1 cellular context compared by ENCODE assay signal in genomic region chr7:471866-472639, GRCh38.
TF ChIP-seq lines count a peak whose summit lies in the region.

No MANE protein-coding gene starts in this region.

TF ChIP-seq in HEK293, 187 proteins besides CTCF, POLR2A, EP300 and RAD21 (continued from another document):
- TF ChIP-seq ZNF792 (tag by site-specific recombination; IDR thresholded peaks at IDR 0.05) (no peak), REST (tag by site-specific recombination; IDR thresholded peaks at IDR 0.05) (no peak), ZNF350 (tag by site-specific recombination; IDR thresholded peaks at IDR 0.05) (no peak), ZNF23 (tag by site-specific recombination; IDR thresholded peaks at IDR 0.05; ENCODE audit: borderline replicate concordance) (no peak), ZNF184 (tag by site-specific recombination; IDR thresholded peaks at IDR 0.05) (no peak), ZNF776 (tag by site-specific recombination; IDR thresholded peaks at IDR 0.05; ENCODE audit: borderline replicate concordance) (no peak), ZBTB10 (tag by site-specific recombination; IDR thresholded peaks at IDR 0.05) (no peak), ZNF664 (tag by site-specific recombination; IDR thresholded peaks at IDR 0.05) (no peak), KLF16 (tag by site-specific recombination; IDR thresholded peaks at IDR 0.05) (no peak), KLF10 (tag by site-specific recombination; IDR thresholded peaks at IDR 0.05) (no peak), SP3 (tag by site-specific recombination; IDR thresholded peaks at IDR 0.05) (no peak), ZNF548 (tag by site-specific recombination; IDR thresholded peaks at IDR 0.05) (no peak), ZNF707 (tag by site-specific recombination; IDR thresholded peaks at IDR 0.05) (no peak), ZNF169 (tag by site-specific recombination; IDR thresholded peaks at IDR 0.05) (no peak), ZSCAN5A (tag by site-specific recombination; IDR thresholded peaks at IDR 0.05) (no peak), ZNF843 (tag by site-specific recombination; IDR thresholded peaks at IDR 0.05) (peak; percentile 39; the same call in 1 of the 2 replicates), YY2 (tag by site-specific recombination; IDR thresholded peaks at IDR 0.05) (no peak), ZNF404 (tag by site-specific recombination; IDR thresholded peaks at IDR 0.05) (no peak), ZNF138 (tag by site-specific recombination; IDR thresholded peaks at IDR 0.05; ENCODE audit: borderline replicate concordance) (no peak), ZSCAN23 (tag by site-specific recombination; IDR thresholded peaks at IDR 0.05) (no peak), ZNF37A (tag by site-specific recombination; IDR thresholded peaks at IDR 0.05) (no peak), ZEB2 (tag by site-specific recombination; IDR thresholded peaks at IDR 0.05) (no peak)
- TF ChIP-seq, protein P1, sequence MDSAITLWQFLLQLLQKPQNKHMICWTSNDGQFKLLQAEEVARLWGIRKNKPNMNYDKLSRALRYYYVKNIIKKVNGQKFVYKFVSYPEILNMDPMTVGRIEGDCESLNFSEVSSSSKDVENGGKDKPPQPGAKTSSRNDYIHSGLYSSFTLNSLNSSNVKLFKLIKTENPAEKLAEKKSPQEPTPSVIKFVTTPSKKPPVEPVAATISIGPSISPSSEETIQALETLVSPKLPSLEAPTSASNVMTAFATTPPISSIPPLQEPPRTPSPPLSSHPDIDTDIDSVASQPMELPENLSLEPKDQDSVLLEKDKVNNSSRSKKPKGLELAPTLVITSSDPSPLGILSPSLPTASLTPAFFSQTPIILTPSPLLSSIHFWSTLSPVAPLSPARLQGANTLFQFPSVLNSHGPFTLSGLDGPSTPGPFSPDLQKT (IDR thresholded peaks at IDR 0.05; ENCODE audit: borderline replicate concordance, low read depth, low read length), result no peak
- TF ChIP-seq, protein P2, sequence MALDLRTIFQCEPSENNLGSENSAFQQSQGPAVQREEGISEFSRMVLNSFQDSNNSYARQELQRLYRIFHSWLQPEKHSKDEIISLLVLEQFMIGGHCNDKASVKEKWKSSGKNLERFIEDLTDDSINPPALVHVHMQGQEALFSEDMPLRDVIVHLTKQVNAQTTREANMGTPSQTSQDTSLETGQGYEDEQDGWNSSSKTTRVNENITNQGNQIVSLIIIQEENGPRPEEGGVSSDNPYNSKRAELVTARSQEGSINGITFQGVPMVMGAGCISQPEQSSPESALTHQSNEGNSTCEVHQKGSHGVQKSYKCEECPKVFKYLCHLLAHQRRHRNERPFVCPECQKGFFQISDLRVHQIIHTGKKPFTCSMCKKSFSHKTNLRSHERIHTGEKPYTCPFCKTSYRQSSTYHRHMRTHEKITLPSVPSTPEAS (tag by site-specific recombination; IDR thresholded peaks at IDR 0.05), result no peak
- TF ChIP-seq, protein P3, sequence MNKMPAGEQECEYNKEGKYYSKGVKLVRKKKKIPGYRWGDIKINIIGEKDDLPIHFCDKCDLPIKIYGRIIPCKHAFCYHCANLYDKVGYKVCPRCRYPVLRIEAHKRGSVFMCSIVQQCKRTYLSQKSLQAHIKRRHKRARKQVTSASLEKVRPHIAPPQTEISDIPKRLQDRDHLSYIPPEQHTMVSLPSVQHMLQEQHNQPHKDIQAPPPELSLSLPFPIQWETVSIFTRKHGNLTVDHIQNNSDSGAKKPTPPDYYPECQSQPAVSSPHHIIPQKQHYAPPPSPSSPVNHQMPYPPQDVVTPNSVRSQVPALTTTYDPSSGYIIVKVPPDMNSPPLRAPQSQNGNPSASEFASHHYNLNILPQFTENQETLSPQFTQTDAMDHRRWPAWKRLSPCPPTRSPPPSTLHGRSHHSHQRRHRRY (tag by site-specific recombination; IDR thresholded peaks at IDR 0.05), result no peak
- TF ChIP-seq, protein P4, sequence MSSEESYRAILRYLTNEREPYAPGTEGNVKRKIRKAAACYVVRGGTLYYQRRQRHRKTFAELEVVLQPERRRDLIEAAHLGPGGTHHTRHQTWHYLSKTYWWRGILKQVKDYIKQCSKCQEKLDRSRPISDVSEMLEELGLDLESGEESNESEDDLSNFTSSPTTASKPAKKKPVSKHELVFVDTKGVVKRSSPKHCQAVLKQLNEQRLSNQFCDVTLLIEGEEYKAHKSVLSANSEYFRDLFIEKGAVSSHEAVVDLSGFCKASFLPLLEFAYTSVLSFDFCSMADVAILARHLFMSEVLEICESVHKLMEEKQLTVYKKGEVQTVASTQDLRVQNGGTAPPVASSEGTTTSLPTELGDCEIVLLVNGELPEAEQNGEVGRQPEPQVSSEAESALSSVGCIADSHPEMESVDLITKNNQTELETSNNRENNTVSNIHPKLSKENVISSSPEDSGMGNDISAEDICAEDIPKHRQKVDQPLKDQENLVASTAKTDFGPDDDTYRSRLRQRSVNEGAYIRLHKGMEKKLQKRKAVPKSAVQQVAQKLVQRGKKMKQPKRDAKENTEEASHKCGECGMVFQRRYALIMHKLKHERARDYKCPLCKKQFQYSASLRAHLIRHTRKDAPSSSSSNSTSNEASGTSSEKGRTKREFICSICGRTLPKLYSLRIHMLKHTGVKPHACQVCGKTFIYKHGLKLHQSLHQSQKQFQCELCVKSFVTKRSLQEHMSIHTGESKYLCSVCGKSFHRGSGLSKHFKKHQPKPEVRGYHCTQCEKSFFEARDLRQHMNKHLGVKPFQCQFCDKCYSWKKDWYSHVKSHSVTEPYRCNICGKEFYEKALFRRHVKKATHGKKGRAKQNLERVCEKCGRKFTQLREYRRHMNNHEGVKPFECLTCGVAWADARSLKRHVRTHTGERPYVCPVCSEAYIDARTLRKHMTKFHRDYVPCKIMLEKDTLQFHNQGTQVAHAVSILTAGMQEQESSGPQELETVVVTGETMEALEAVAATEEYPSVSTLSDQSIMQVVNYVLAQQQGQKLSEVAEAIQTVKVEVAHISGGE (tag by site-specific recombination; conservative IDR thresholded peaks at IDR 0.05; ENCODE audit: low read depth), result no peak
- TF ChIP-seq, protein P5, sequence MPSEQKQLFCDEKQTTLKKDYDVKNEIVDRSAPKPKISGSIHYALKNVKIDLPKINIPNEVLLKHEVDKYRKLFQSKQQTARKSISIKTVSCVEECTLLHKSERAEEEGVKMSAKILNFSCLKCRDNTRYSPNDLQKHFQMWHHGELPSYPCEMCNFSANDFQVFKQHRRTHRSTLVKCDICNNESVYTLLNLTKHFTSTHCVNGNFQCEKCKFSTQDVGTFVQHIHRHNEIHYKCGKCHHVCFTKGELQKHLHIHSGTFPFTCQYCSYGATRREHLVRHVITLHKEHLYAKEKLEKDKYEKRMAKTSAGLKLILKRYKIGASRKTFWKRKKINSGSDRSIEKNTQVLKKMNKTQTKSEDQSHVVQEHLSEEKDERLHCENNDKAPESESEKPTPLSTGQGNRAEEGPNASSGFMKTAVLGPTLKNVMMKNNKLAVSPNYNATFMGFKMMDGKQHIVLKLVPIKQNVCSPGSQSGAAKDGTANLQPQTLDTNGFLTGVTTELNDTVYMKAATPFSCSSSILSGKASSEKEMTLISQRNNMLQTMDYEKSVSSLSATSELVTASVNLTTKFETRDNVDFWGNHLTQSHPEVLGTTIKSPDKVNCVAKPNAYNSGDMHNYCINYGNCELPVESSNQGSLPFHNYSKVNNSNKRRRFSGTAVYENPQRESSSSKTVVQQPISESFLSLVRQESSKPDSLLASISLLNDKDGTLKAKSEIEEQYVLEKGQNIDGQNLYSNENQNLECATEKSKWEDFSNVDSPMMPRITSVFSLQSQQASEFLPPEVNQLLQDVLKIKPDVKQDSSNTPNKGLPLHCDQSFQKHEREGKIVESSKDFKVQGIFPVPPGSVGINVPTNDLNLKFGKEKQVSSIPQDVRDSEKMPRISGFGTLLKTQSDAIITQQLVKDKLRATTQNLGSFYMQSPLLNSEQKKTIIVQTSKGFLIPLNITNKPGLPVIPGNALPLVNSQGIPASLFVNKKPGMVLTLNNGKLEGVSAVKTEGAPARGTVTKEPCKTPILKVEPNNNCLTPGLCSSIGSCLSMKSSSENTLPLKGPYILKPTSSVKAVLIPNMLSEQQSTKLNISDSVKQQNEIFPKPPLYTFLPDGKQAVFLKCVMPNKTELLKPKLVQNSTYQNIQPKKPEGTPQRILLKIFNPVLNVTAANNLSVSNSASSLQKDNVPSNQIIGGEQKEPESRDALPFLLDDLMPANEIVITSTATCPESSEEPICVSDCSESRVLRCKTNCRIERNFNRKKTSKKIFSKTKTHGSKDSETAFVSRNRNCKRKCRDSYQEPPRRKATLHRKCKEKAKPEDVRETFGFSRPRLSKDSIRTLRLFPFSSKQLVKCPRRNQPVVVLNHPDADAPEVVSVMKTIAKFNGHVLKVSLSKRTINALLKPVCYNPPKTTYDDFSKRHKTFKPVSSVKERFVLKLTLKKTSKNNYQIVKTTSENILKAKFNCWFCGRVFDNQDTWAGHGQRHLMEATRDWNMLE (tag by site-specific recombination; conservative IDR thresholded peaks at IDR 0.05; ENCODE audit: low read depth), result no peak
